Comparison of ENCODE assay signal across 1 cellular context in genomic region chr19:6626764-6627163, GRCh38.
TF ChIP-seq lines count a peak whose summit lies in the region.

No MANE protein-coding gene starts in this region.

TF ChIP-seq in HEK293, 187 proteins besides CTCF, POLR2A, EP300 and RAD21 (continued from another document):
- TF ChIP-seq ZNF26 (tag by site-specific recombination; IDR thresholded peaks at IDR 0.05) = 0 out of 2 replicates have a peak, but pooled peaks have one; percentile 32
- no peak for TF ChIP-seq ZNF624 (tag by site-specific recombination; IDR thresholded peaks at IDR 0.05)
- no peak for TF ChIP-seq ZBTB8A (tag by site-specific recombination; IDR thresholded peaks at IDR 0.05)
- TF ChIP-seq KLF7 (tag by site-specific recombination; IDR thresholded peaks at IDR 0.05; ENCODE audit: borderline replicate concordance) = no peak
- TF ChIP-seq ZSCAN23 (tag by site-specific recombination; IDR thresholded peaks at IDR 0.05) = peak; percentile 42; the same call in 1 of the 2 replicates
- TF ChIP-seq KLF8 (tag by site-specific recombination; IDR thresholded peaks at IDR 0.05) = no peak
- TF ChIP-seq, protein P1, sequence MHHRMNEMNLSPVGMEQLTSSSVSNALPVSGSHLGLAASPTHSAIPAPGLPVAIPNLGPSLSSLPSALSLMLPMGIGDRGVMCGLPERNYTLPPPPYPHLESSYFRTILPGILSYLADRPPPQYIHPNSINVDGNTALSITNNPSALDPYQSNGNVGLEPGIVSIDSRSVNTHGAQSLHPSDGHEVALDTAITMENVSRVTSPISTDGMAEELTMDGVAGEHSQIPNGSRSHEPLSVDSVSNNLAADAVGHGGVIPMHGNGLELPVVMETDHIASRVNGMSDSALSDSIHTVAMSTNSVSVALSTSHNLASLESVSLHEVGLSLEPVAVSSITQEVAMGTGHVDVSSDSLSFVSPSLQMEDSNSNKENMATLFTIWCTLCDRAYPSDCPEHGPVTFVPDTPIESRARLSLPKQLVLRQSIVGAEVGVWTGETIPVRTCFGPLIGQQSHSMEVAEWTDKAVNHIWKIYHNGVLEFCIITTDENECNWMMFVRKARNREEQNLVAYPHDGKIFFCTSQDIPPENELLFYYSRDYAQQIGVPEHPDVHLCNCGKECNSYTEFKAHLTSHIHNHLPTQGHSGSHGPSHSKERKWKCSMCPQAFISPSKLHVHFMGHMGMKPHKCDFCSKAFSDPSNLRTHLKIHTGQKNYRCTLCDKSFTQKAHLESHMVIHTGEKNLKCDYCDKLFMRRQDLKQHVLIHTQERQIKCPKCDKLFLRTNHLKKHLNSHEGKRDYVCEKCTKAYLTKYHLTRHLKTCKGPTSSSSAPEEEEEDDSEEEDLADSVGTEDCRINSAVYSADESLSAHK (tag by site-specific recombination; IDR thresholded peaks at IDR 0.05) = no peak
- TF ChIP-seq ZNF529 (tag by site-specific recombination; IDR thresholded peaks at IDR 0.05; ENCODE audit: insufficient replicate concordance) = peak; percentile 59
- TF ChIP-seq ZNF366 (tag by site-specific recombination; conservative IDR thresholded peaks at IDR 0.05) = peak; percentile 51
- TF ChIP-seq SETDB1 (IDR thresholded peaks at IDR 0.05; ENCODE audit: insufficient read length, low read length) = peak; percentile 99
- TF ChIP-seq, protein P2, sequence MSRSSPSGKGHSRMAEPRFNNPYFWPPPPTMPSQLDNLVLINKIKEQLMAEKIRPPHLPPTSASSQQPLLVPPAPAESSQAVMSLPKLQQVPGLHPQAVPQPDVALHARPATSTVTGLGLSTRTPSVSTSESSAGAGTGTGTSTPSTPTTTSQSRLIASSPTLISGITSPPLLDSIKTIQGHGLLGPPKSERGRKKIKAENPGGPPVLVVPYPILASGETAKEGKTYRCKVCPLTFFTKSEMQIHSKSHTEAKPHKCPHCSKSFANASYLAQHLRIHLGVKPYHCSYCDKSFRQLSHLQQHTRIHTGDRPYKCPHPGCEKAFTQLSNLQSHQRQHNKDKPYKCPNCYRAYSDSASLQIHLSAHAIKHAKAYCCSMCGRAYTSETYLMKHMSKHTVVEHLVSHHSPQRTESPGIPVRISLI (tag by site-specific recombination; IDR thresholded peaks at IDR 0.05) = 0 out of 2 replicates have a peak, but pooled peaks have one; percentile 46
